2 cellular contexts compared by ENCODE assay signal in the genomic region with DNA sequence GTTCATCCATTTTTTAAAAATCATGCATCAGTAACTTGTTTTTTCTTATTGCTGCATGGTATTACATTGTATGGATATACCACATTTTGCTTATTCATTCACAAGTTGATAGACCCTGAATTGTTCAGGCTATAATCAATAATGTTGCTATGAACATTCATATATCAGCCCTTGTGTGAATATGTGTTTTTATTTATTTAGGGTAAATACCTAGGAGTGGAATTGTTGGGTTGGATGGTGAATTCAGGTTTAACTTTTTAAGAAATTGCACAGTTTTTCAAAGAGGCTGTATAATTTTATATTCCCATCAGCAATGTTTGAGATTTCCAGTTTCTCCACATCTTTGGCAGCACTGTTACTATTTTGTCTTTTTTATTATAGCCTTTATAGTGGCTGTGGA.
TF ChIP-seq lines count a peak whose summit lies in the region.

No MANE protein-coding gene starts in this region.

TF ChIP-seq in SK-N-SH treated with all-trans-retinoic acid at 6 μM for 48 hours, 23 proteins besides CTCF, POLR2A, EP300 and RAD21 (continued from another document):
- TF ChIP-seq, protein P1, sequence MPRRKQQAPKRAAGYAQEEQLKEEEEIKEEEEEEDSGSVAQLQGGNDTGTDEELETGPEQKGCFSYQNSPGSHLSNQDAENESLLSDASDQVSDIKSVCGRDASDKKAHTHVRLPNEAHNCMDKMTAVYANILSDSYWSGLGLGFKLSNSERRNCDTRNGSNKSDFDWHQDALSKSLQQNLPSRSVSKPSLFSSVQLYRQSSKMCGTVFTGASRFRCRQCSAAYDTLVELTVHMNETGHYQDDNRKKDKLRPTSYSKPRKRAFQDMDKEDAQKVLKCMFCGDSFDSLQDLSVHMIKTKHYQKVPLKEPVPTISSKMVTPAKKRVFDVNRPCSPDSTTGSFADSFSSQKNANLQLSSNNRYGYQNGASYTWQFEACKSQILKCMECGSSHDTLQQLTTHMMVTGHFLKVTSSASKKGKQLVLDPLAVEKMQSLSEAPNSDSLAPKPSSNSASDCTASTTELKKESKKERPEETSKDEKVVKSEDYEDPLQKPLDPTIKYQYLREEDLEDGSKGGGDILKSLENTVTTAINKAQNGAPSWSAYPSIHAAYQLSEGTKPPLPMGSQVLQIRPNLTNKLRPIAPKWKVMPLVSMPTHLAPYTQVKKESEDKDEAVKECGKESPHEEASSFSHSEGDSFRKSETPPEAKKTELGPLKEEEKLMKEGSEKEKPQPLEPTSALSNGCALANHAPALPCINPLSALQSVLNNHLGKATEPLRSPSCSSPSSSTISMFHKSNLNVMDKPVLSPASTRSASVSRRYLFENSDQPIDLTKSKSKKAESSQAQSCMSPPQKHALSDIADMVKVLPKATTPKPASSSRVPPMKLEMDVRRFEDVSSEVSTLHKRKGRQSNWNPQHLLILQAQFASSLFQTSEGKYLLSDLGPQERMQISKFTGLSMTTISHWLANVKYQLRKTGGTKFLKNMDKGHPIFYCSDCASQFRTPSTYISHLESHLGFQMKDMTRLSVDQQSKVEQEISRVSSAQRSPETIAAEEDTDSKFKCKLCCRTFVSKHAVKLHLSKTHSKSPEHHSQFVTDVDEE (CRISPR knock-in tag; IDR thresholded peaks at IDR 0.05): no peak

TF ChIP-seq in SK-N-SH, 30 proteins besides CTCF, POLR2A, EP300 and RAD21 (continued from another document):
- TF ChIP-seq, protein P2, sequence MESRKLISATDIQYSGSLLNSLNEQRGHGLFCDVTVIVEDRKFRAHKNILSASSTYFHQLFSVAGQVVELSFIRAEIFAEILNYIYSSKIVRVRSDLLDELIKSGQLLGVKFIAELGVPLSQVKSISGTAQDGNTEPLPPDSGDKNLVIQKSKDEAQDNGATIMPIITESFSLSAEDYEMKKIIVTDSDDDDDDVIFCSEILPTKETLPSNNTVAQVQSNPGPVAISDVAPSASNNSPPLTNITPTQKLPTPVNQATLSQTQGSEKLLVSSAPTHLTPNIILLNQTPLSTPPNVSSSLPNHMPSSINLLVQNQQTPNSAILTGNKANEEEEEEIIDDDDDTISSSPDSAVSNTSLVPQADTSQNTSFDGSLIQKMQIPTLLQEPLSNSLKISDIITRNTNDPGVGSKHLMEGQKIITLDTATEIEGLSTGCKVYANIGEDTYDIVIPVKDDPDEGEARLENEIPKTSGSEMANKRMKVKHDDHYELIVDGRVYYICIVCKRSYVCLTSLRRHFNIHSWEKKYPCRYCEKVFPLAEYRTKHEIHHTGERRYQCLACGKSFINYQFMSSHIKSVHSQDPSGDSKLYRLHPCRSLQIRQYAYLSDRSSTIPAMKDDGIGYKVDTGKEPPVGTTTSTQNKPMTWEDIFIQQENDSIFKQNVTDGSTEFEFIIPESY (IDR thresholded peaks at IDR 0.05; ENCODE audit: borderline replicate concordance, low read depth): no peak
- TF ChIP-seq EZH2phosphoT487 (IDR thresholded peaks at IDR 0.05; ENCODE audit: borderline replicate concordance, low read depth) (no peak), YY1 (IDR thresholded peaks at IDR 0.05; ENCODE audit: low read depth) (no peak), SIN3A (IDR thresholded peaks at IDR 0.05; ENCODE audit: borderline replicate concordance, low read depth, low read length) (no peak)
- TF ChIP-seq, protein P3, sequence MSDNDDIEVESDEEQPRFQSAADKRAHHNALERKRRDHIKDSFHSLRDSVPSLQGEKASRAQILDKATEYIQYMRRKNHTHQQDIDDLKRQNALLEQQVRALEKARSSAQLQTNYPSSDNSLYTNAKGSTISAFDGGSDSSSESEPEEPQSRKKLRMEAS (IDR thresholded peaks at IDR 0.05; ENCODE audit: low read depth): no peak
- TF ChIP-seq, protein P4, sequence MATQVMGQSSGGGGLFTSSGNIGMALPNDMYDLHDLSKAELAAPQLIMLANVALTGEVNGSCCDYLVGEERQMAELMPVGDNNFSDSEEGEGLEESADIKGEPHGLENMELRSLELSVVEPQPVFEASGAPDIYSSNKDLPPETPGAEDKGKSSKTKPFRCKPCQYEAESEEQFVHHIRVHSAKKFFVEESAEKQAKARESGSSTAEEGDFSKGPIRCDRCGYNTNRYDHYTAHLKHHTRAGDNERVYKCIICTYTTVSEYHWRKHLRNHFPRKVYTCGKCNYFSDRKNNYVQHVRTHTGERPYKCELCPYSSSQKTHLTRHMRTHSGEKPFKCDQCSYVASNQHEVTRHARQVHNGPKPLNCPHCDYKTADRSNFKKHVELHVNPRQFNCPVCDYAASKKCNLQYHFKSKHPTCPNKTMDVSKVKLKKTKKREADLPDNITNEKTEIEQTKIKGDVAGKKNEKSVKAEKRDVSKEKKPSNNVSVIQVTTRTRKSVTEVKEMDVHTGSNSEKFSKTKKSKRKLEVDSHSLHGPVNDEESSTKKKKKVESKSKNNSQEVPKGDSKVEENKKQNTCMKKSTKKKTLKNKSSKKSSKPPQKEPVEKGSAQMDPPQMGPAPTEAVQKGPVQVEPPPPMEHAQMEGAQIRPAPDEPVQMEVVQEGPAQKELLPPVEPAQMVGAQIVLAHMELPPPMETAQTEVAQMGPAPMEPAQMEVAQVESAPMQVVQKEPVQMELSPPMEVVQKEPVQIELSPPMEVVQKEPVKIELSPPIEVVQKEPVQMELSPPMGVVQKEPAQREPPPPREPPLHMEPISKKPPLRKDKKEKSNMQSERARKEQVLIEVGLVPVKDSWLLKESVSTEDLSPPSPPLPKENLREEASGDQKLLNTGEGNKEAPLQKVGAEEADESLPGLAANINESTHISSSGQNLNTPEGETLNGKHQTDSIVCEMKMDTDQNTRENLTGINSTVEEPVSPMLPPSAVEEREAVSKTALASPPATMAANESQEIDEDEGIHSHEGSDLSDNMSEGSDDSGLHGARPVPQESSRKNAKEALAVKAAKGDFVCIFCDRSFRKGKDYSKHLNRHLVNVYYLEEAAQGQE (IDR thresholded peaks at IDR 0.05; ENCODE audit: low read depth, low read length): no peak
- TF ChIP-seq, protein P5, sequence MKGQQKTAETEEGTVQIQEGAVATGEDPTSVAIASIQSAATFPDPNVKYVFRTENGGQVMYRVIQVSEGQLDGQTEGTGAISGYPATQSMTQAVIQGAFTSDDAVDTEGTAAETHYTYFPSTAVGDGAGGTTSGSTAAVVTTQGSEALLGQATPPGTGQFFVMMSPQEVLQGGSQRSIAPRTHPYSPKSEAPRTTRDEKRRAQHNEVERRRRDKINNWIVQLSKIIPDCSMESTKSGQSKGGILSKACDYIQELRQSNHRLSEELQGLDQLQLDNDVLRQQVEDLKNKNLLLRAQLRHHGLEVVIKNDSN (IDR thresholded peaks at IDR 0.05; ENCODE audit: borderline replicate concordance, low read depth): no peak
